27 cellular contexts compared by ENCODE assay signal in genomic region chr17:80295146-80295545, GRCh38.
"Had no signal": no experiment of that assay in that cellular context is flagged by ENCODE, and none has a peak within 500 bp of the region (broad histone marks: within the 10 kb centered on the region; RNA-seq: fewer than 3 reads in every experiment).

No MANE protein-coding gene starts in this region.

- H3K27me3 Mint-ChIP-seq: activated naive CD8-positive, alpha-beta T cell; central memory CD8-positive, alpha-beta T cell; T-helper 17 cell had no signal

- H3K4me3 ChIP-seq: breast epithelium, colonic mucosa, gastroesophageal sphincter, sigmoid colon, smooth muscle cell, thyroid gland, upper lobe of right lung had no signal

- ATAC-seq: gastroesophageal sphincter, left colon, T-helper 17 cell had no signal

- H3K27ac ChIP-seq: breast epithelium, colonic mucosa, epithelial cell of prostate, gastroesophageal sphincter, sigmoid colon, thyroid gland, upper lobe of right lung, WERI-Rb-1 had no signal

- H3K4me1 ChIP-seq: breast epithelium, colonic mucosa, gastroesophageal sphincter, sigmoid colon, thyroid gland, upper lobe of right lung had no signal

- H3K27ac Mint-ChIP-seq: activated naive CD8-positive, alpha-beta T cell; T-helper 17 cell had no signal

- DNase-seq: activated CD4-positive, alpha-beta T cell treated with anti-CD3 and anti-CD28 coated beads, Interleukin-2, amount 50 U/mL, for 1 hour; activated CD4-positive, CD25-positive, alpha-beta regulatory T cell treated with anti-CD3 and anti-CD28 coated beads, Interleukin-2, amount 50 U/mL, for 72 hours; activated gamma-delta T cell treated with Interleukin-2 at 50 U/mL for 16 hours; amniotic stem cell; colonic mucosa; head of caudate nucleus; hypothalamus; left colon; mesenchymal stem cell; occipital lobe; sigmoid colon; stimulated activated CD4-positive, alpha-beta T cell treated with anti-CD3 and anti-CD28 coated beads, Interleukin-15, amount 100 ng/mL, for 24 hours; stimulated activated CD8-positive, alpha-beta memory T cell treated with anti-CD3 and anti-CD28 coated beads, Interleukin-4, amount 100 ng/mL, for 48 hours; stimulated activated naive CD4-positive, alpha-beta T cell; substantia nigra; SW 1271; T-helper 17 cell; thyroid gland; upper lobe of right lung; WERI-Rb-1 had no signal

- H3K27me3 ChIP-seq: breast epithelium, colonic mucosa, gastroesophageal sphincter, sigmoid colon, thyroid gland, upper lobe of right lung had no signal

- H3K9me3 ChIP-seq: colonic mucosa, gastroesophageal sphincter, sigmoid colon, thyroid gland, upper lobe of right lung had no signal

- H3K9me3 Mint-ChIP-seq: activated T-helper 1 cell treated with anti-CD3 and anti-CD28 coated beads, Interleukin-12 subunit alpha, Interleukin-12 subunit beta, Interleukin-2, Interleukin-4 antibody, amounts not matched to agents 30 ng/mL and 10 ng/mL and 1 ng/mL, durations not matched to agents 14 hours and 24 hours and 36 hours; central memory CD8-positive, alpha-beta T cell had no signal

- H3K36me3 ChIP-seq: breast epithelium had no signal

- H3K4me3 Mint-ChIP-seq: activated naive CD8-positive, alpha-beta T cell; activated T-helper 1 cell treated with anti-CD3 and anti-CD28 coated beads, Interleukin-12 subunit alpha, Interleukin-12 subunit beta, Interleukin-2, Interleukin-4 antibody, amounts not matched to agents 30 ng/mL and 10 ng/mL and 1 ng/mL, durations not matched to agents 14 hours and 24 hours and 36 hours; central memory CD8-positive, alpha-beta T cell; T-helper 17 cell had no signal
